In genomic region chr3:129558772-129559564, GRCh38 we compare ENCODE assay signal across 1 cellular context.
A peak's percentile ranks its signal among the peaks of the same experiment; 100 is the strongest.
TF ChIP-seq lines count a peak whose summit lies in the region.

No MANE protein-coding gene starts in this region.

TF ChIP-seq in endothelial cell of umbilical vein, 7 proteins besides CTCF, POLR2A, EP300 and RAD21 (continued from another document):
- TF ChIP-seq POLR2AphosphoS5 (IDR thresholded peaks at IDR 0.05; ENCODE audit: insufficient read depth, low read depth, low read length), result peak; percentile 69
- no peak for TF ChIP-seq JUN (IDR thresholded peaks at IDR 0.05; ENCODE audit: borderline replicate concordance, insufficient read depth, insufficient read length, low read depth)
- TF ChIP-seq MAX (IDR thresholded peaks at IDR 0.05; ENCODE audit: insufficient read depth, insufficient read length), result no peak
